In genomic region chr17:78241277-78242023, GRCh38 we compare ENCODE assay signal across 1 cellular context.
TF ChIP-seq lines count a peak whose summit lies in the region.

No MANE protein-coding gene starts in this region.

TF ChIP-seq in HepG2, 621 proteins besides CTCF, POLR2A, EP300 and RAD21 (continued from another document and continues in another):
- TF ChIP-seq TCF7L2 (IDR thresholded peaks at IDR 0.05; ENCODE audit: low read depth, low read length) = no peak
- peak; percentile 41; the same call in 1 of the 2 replicates for TF ChIP-seq ZSCAN25 (CRISPR knock-in tag; IDR thresholded peaks at IDR 0.05)
- TF ChIP-seq ZNF691 (CRISPR knock-in tag; IDR thresholded peaks at IDR 0.05; ENCODE audit: borderline replicate concordance, low read depth) = 0 out of 2 replicates have a peak, but pooled peaks have one; percentile 47
- no peak for TF ChIP-seq MTF2 (CRISPR knock-in tag; IDR thresholded peaks at IDR 0.05; ENCODE audit: borderline replicate concordance)
- TF ChIP-seq NBN (conservative IDR thresholded peaks at IDR 0.05) = no peak
- no peak for TF ChIP-seq ZNF564 (CRISPR knock-in tag; IDR thresholded peaks at IDR 0.05)
- TF ChIP-seq NR2F6 (IDR thresholded peaks at IDR 0.05) = no peak; the same call in 1 of the 2 replicates
- TF ChIP-seq NR2F6 (CRISPR knock-in tag; IDR thresholded peaks at IDR 0.05) = peak; percentile 61; the same call in 1 of the 2 replicates
- TF ChIP-seq, protein P1, sequence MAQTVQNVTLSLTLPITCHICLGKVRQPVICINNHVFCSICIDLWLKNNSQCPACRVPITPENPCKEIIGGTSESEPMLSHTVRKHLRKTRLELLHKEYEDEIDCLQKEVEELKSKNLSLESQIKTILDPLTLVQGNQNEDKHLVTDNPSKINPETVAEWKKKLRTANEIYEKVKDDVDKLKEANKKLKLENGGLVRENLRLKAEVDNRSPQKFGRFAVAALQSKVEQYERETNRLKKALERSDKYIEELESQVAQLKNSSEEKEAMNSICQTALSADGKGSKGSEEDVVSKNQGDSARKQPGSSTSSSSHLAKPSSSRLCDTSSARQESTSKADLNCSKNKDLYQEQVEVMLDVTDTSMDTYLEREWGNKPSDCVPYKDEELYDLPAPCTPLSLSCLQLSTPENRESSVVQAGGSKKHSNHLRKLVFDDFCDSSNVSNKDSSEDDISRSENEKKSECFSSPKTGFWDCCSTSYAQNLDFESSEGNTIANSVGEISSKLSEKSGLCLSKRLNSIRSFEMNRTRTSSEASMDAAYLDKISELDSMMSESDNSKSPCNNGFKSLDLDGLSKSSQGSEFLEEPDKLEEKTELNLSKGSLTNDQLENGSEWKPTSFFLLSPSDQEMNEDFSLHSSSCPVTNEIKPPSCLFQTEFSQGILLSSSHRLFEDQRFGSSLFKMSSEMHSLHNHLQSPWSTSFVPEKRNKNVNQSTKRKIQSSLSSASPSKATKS (CRISPR knock-in tag; IDR thresholded peaks at IDR 0.05) = no peak; the same call in 1 of the 2 replicates
- TF ChIP-seq, protein P2, sequence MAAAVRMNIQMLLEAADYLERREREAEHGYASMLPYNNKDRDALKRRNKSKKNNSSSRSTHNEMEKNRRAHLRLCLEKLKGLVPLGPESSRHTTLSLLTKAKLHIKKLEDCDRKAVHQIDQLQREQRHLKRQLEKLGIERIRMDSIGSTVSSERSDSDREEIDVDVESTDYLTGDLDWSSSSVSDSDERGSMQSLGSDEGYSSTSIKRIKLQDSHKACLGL (CRISPR knock-in tag; IDR thresholded peaks at IDR 0.05) = 0 out of 2 replicates have a peak, but pooled peaks have one; percentile 73
- TF ChIP-seq, protein P3, sequence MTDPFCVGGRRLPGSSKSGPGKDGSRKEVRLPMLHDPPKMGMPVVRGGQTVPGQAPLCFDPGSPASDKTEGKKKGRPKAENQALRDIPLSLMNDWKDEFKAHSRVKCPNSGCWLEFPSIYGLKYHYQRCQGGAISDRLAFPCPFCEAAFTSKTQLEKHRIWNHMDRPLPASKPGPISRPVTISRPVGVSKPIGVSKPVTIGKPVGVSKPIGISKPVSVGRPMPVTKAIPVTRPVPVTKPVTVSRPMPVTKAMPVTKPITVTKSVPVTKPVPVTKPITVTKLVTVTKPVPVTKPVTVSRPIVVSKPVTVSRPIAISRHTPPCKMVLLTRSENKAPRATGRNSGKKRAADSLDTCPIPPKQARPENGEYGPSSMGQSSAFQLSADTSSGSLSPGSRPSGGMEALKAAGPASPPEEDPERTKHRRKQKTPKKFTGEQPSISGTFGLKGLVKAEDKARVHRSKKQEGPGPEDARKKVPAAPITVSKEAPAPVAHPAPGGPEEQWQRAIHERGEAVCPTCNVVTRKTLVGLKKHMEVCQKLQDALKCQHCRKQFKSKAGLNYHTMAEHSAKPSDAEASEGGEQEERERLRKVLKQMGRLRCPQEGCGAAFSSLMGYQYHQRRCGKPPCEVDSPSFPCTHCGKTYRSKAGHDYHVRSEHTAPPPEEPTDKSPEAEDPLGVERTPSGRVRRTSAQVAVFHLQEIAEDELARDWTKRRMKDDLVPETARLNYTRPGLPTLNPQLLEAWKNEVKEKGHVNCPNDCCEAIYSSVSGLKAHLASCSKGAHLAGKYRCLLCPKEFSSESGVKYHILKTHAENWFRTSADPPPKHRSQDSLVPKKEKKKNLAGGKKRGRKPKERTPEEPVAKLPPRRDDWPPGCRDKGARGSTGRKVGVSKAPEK (CRISPR knock-in tag; IDR thresholded peaks at IDR 0.05; ENCODE audit: borderline replicate concordance) = no peak
- TF ChIP-seq PRMT3 (CRISPR knock-in tag; IDR thresholded peaks at IDR 0.05; ENCODE audit: borderline replicate concordance, low read depth) = no peak
- peak; percentile 87; the same call in 1 of the 2 replicates for TF ChIP-seq ZNF44 (CRISPR knock-in tag; IDR thresholded peaks at IDR 0.05)
- TF ChIP-seq CCDC6 (CRISPR knock-in tag; IDR thresholded peaks at IDR 0.05) = 0 out of 2 replicates have a peak, but pooled peaks have one; percentile 59
- peak; percentile 87 for TF ChIP-seq ELF3 (CRISPR knock-in tag; IDR thresholded peaks at IDR 0.05)
- TF ChIP-seq ZNF431 (CRISPR knock-in tag; IDR thresholded peaks at IDR 0.05; ENCODE audit: borderline replicate concordance, low read depth) = no peak; the same call in 1 of the 2 replicates
- TF ChIP-seq POGK (CRISPR knock-in tag; conservative IDR thresholded peaks at IDR 0.05) = peak; percentile 20; the same call in 1 of the 2 replicates
- TF ChIP-seq ARNT2 (CRISPR knock-in tag; IDR thresholded peaks at IDR 0.05; ENCODE audit: low read depth) = 0 out of 2 replicates have a peak, but pooled peaks have one; percentile 54
- TF ChIP-seq TARDBP (CRISPR knock-in tag; IDR thresholded peaks at IDR 0.05) = 0 out of 2 replicates have a peak, but pooled peaks have one; percentile 12
- peak; percentile 74 for TF ChIP-seq ZNF331 (CRISPR knock-in tag; IDR thresholded peaks at IDR 0.05)
- TF ChIP-seq HMG20B (CRISPR knock-in tag; conservative IDR thresholded peaks at IDR 0.05) = 0 out of 2 replicates have a peak, but pooled peaks have one; percentile 40
- 0 out of 2 replicates have a peak, but pooled peaks have one; percentile 36 for TF ChIP-seq ZNF251 (CRISPR knock-in tag; IDR thresholded peaks at IDR 0.05)
- TF ChIP-seq DNMT1 (CRISPR knock-in tag; IDR thresholded peaks at IDR 0.05) = peak; percentile 95; the same call in 1 of the 2 replicates
- TF ChIP-seq ZKSCAN1 (IDR thresholded peaks at IDR 0.05; ENCODE audit: low read length) = no peak
- 0 out of 2 replicates have a peak, but pooled peaks have one; percentile 4 for TF ChIP-seq PITX1 (CRISPR knock-in tag; IDR thresholded peaks at IDR 0.05)
- TF ChIP-seq SALL1 (CRISPR knock-in tag; IDR thresholded peaks at IDR 0.05) = peak; percentile 71
- peak; percentile 71 for TF ChIP-seq IRF2 (CRISPR knock-in tag; IDR thresholded peaks at IDR 0.05)
- TF ChIP-seq DNMT3B (CRISPR knock-in tag; conservative IDR thresholded peaks at IDR 0.05) = peak; percentile 34; the same call in 1 of the 2 replicates
- peak; percentile 76 for TF ChIP-seq ZNF501 (CRISPR knock-in tag; IDR thresholded peaks at IDR 0.05)
- TF ChIP-seq RARA (CRISPR knock-in tag; IDR thresholded peaks at IDR 0.05) = peak; percentile 66
- no peak for TF ChIP-seq FOXP1 (IDR thresholded peaks at IDR 0.05)
- peak; percentile 32; the same call in 1 of the 2 replicates for TF ChIP-seq FOXP1 (CRISPR knock-in tag; IDR thresholded peaks at IDR 0.05)
- 0 out of 2 replicates have a peak, but pooled peaks have one; percentile 12 for TF ChIP-seq ISL2 (CRISPR knock-in tag; IDR thresholded peaks at IDR 0.05)
- TF ChIP-seq ZNF326 (CRISPR knock-in tag; IDR thresholded peaks at IDR 0.05; ENCODE audit: borderline replicate concordance) = no peak
- TF ChIP-seq MAFG (CRISPR knock-in tag; IDR thresholded peaks at IDR 0.05) = no peak
- peak; percentile 55; the same call in 1 of the 2 replicates for TF ChIP-seq MEF2D (CRISPR knock-in tag; IDR thresholded peaks at IDR 0.05)
- TF ChIP-seq RBM22 (optimal IDR thresholded peaks at IDR 0.05; ENCODE audit: low read length) = no peak
- TF ChIP-seq KLF13 (CRISPR knock-in tag; IDR thresholded peaks at IDR 0.05) = no peak
- TF ChIP-seq, protein P4, sequence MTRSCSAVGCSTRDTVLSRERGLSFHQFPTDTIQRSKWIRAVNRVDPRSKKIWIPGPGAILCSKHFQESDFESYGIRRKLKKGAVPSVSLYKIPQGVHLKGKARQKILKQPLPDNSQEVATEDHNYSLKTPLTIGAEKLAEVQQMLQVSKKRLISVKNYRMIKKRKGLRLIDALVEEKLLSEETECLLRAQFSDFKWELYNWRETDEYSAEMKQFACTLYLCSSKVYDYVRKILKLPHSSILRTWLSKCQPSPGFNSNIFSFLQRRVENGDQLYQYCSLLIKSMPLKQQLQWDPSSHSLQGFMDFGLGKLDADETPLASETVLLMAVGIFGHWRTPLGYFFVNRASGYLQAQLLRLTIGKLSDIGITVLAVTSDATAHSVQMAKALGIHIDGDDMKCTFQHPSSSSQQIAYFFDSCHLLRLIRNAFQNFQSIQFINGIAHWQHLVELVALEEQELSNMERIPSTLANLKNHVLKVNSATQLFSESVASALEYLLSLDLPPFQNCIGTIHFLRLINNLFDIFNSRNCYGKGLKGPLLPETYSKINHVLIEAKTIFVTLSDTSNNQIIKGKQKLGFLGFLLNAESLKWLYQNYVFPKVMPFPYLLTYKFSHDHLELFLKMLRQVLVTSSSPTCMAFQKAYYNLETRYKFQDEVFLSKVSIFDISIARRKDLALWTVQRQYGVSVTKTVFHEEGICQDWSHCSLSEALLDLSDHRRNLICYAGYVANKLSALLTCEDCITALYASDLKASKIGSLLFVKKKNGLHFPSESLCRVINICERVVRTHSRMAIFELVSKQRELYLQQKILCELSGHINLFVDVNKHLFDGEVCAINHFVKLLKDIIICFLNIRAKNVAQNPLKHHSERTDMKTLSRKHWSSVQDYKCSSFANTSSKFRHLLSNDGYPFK (CRISPR knock-in tag; IDR thresholded peaks at IDR 0.05; ENCODE audit: borderline replicate concordance) = peak; percentile 17; the same call in 1 of the 2 replicates
- no peak for TF ChIP-seq ZFP82 (CRISPR knock-in tag; IDR thresholded peaks at IDR 0.05; ENCODE audit: borderline replicate concordance)
- no peak for TF ChIP-seq PRDM15 (CRISPR knock-in tag; IDR thresholded peaks at IDR 0.05)
- TF ChIP-seq SOX6 (IDR thresholded peaks at IDR 0.05) = no peak
- TF ChIP-seq SOX6 (CRISPR knock-in tag; IDR thresholded peaks at IDR 0.05) = peak; percentile 26; the same call in 1 of the 2 replicates
- TF ChIP-seq, protein P5, sequence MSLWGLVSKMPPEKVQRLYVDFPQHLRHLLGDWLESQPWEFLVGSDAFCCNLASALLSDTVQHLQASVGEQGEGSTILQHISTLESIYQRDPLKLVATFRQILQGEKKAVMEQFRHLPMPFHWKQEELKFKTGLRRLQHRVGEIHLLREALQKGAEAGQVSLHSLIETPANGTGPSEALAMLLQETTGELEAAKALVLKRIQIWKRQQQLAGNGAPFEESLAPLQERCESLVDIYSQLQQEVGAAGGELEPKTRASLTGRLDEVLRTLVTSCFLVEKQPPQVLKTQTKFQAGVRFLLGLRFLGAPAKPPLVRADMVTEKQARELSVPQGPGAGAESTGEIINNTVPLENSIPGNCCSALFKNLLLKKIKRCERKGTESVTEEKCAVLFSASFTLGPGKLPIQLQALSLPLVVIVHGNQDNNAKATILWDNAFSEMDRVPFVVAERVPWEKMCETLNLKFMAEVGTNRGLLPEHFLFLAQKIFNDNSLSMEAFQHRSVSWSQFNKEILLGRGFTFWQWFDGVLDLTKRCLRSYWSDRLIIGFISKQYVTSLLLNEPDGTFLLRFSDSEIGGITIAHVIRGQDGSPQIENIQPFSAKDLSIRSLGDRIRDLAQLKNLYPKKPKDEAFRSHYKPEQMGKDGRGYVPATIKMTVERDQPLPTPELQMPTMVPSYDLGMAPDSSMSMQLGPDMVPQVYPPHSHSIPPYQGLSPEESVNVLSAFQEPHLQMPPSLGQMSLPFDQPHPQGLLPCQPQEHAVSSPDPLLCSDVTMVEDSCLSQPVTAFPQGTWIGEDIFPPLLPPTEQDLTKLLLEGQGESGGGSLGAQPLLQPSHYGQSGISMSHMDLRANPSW (CRISPR knock-in tag; IDR thresholded peaks at IDR 0.05; ENCODE audit: borderline replicate concordance) = 0 out of 2 replicates have a peak, but pooled peaks have one; percentile 74
- TF ChIP-seq FOXK1 (CRISPR knock-in tag; IDR thresholded peaks at IDR 0.05; ENCODE audit: borderline replicate concordance, low read depth) = peak; percentile 89; the same call in 1 of the 2 replicates
- TF ChIP-seq, protein P6, sequence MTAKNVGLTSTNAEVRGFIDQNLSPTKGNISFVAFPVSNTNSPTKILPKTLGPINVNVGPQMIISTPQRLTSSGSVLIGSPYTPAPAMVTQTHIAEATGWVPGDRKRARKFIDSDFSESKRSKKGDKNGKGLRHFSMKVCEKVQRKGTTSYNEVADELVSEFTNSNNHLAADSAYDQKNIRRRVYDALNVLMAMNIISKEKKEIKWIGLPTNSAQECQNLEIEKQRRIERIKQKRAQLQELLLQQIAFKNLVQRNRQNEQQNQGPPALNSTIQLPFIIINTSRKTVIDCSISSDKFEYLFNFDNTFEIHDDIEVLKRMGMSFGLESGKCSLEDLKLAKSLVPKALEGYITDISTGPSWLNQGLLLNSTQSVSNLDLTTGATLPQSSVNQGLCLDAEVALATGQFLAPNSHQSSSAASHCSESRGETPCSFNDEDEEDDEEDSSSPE (CRISPR knock-in tag; IDR thresholded peaks at IDR 0.05) = 0 out of 2 replicates have a peak, but pooled peaks have one; percentile 15
